11 cellular contexts compared by ENCODE assay signal in the genomic region with DNA sequence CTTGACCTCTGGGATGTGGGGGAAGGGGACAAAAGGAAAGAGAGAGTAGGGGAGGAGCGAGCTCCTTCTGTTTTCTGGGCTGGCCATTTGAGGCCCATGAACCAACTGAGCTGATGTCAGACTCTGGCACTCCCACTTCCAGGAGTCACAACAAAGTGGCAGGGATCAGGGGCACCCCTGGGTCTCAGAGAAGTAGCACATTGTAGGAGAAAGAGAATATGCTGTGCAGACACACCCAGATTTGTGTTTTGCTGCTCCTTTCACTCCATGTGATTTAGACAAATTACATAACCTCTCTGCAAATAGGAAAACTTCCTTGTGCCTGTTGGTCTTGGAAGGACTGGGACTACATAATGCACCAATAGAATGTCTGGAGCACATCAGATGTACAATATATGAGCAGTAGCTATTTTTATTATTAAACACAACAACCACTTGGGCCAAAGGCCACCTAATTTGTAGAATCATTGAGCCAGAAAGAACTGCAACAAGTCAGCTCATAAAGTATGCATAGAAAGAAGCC.
DNase-seq lines count a peak whose midpoint lies in the region; ATAC-seq and TF ChIP-seq lines count a peak whose summit lies in the region.
"Had no signal": no experiment of that assay in that cellular context is flagged by ENCODE, and none has a peak within 500 bp of the region (broad histone marks: within the 10 kb centered on the region; RNA-seq: fewer than 3 reads in every experiment).

No MANE protein-coding gene starts in this region.

- H3K27ac ChIP-seq in GM23248 (peak overlapping the region; percentile 84), coronary artery (peak overlapping the region; percentile 79 to 80), lower lobe of right lung (peak overlapping the region; percentile 80), smooth muscle cell (ENCODE audit: low read depth) (peak overlapping the region; percentile 26)

- in situ Hi-C loops in GM23248 (cut with MboI) = loop anchor here (10.0 kb wide), 1 partner anchor 257 kb away; no protein-coding TSS in a partner anchor

- H3K4me2 ChIP-seq in GM23248 (ENCODE audit: unreplicated experiment) (peak overlapping the region; percentile 49), smooth muscle cell (no peak overlapping the region)

- no peaks in the 10 kb centered on the region for H3K79me2 ChIP-seq in GM23248 (ENCODE audit: insufficient read depth)
- H3K79me2 ChIP-seq in smooth muscle cell (ENCODE audit: low read depth) = no peaks in the 10 kb centered on the region

- H3K27me3 ChIP-seq in GM23248 (replicated peaks; ENCODE audit: insufficient read depth) = no peaks in the 10 kb centered on the region
- H3K27me3 ChIP-seq in lower lobe of right lung (ENCODE audit: low read depth) = no peaks in the 10 kb centered on the region
- no peaks in the 10 kb centered on the region for H3K27me3 ChIP-seq in smooth muscle cell (ENCODE audit: low read depth)

- H3K4me1 ChIP-seq in GM23248 (ENCODE audit: insufficient read depth) (peaks cover 45% of the 10 kb centered on the region), lower lobe of right lung (peaks cover 35% of the 10 kb centered on the region), smooth muscle cell (ENCODE audit: low read depth) (peaks cover 27% of the 10 kb centered on the region)

- H3K9me3 ChIP-seq in GM23248 (ENCODE audit: low read depth) = no peaks in the 10 kb centered on the region
- H3K9me3 ChIP-seq in lower lobe of right lung = peaks cover 21% of the 10 kb centered on the region
- H3K9me3 ChIP-seq in smooth muscle cell (replicated peaks; ENCODE audit: low read depth) = peaks cover 31% of the 10 kb centered on the region

- DNase-seq in GM23248 (peak; percentile 47), coronary artery (ENCODE audit: low spot score) (no peak), lower lobe of right lung (no peak), smooth muscle cell (lab: John Stamatoyannopoulos, UW; ENCODE audit: unreplicated experiment) (no peak), NCI-H524 (lab: John Stamatoyannopoulos, UW) (no peak), amygdala (lab: John Stamatoyannopoulos, UW) (no peak)
- no peak for DNase-seq in activated effector memory CD4-positive, alpha-beta T cell treated with anti-CD3 and anti-CD28 coated beads, Interleukin-2, amount 50 U/mL, for 16 hours
- no peak for DNase-seq in stimulated activated CD4-positive, alpha-beta T cell treated with anti-CD3 and anti-CD28 coated beads, Interleukin-12 subunit alpha, Interleukin-12 subunit beta, amount 100 ng/mL, for 4 hours
- DNase-seq: anterior cingulate cortex; CD8-positive, alpha-beta T cell; natural killer cell had no signal

- no peak for TF ChIP-seq CTCF in coronary artery (IDR thresholded peaks at IDR 0.05)
- no peak for TF ChIP-seq CTCF in lower lobe of right lung (IDR thresholded peaks at IDR 0.05)
- no peak for TF ChIP-seq CTCF in smooth muscle cell (IDR thresholded peaks at IDR 0.05; ENCODE audit: borderline replicate concordance, insufficient read depth, poor library complexity, severe bottlenecking)

- H3K9me2 ChIP-seq in GM23248 (ENCODE audit: insufficient read depth) = no peaks in the 10 kb centered on the region

- intact Hi-C loops in lower lobe of right lung (cut with DNase I) = no loop called here

- H2AFZ ChIP-seq in GM23248 (peak overlapping the region; percentile 75), smooth muscle cell (ENCODE audit: low read depth) (no peak overlapping the region)

- H3K4me3 ChIP-seq in GM23248 = peak overlapping the region; percentile 14; the same call in 1 of the 2 replicates
- peak overlapping the region; percentile 0 for H3K4me3 ChIP-seq in coronary artery
- no peak overlapping the region for H3K4me3 ChIP-seq in lower lobe of right lung
- no peak overlapping the region for H3K4me3 ChIP-seq in smooth muscle cell

- peak; percentile 65 to 81 for ATAC-seq in lower lobe of right lung
- ATAC-seq: CD8-positive, alpha-beta T cell; natural killer cell had no signal

- WGBS in GM23248 (ENCODE audit: low coverage in 1 of 2, low lambda C conversion rate in 2 of 2, missing lambda C conversion rate in 2 of 2), 2 experiments = 22 to 42% methylated on average over 1 of the region's 1 CpG
- WGBS in smooth muscle cell (ENCODE audit: low lambda C conversion rate) = 100% methylated on average over 1 of the region's 1 CpG

- H3K36me3 ChIP-seq in GM23248 (ENCODE audit: low read depth) (no peaks in the 10 kb centered on the region), lower lobe of right lung (no peaks in the 10 kb centered on the region), smooth muscle cell (ENCODE audit: low read depth) (peaks cover 24% of the 10 kb centered on the region)

- H3K9ac ChIP-seq in GM23248 (peak overlapping the region; percentile 65), smooth muscle cell (ENCODE audit: low read depth) (no peak overlapping the region)

- no peaks in the 10 kb centered on the region for H4K20me1 ChIP-seq in GM23248 (ENCODE audit: insufficient read depth)
- H4K20me1 ChIP-seq in smooth muscle cell (ENCODE audit: low read depth) = no peaks in the 10 kb centered on the region

- H3F3A ChIP-seq in GM23248 (ENCODE audit: insufficient read depth) (peaks cover 50% of the 10 kb centered on the region), smooth muscle cell (ENCODE audit: low read depth) (peaks cover 10% of the 10 kb centered on the region)

Comparison
In these comparisons a context has a peak if more than half of its experiments do, and no peak if none do; other contexts are left out.
1. H3K27ac ChIP-seq: peak in every context shown above with its lines; median percentile 84 in GM23248; 80 in lower lobe of right lung; 80 in coronary artery; 26 in smooth muscle cell.
2. H3K4me3 ChIP-seq: peak in GM23248 (single experiment) and coronary artery (single experiment); none in lower lobe of right lung (single experiment) and smooth muscle cell (single experiment).